9 cellular contexts compared by ENCODE assay signal in genomic region chr20:47568019-47568418, GRCh38.
DNase-seq lines count a peak whose midpoint lies in the region; ATAC-seq lines count a peak whose summit lies in the region.
"Had no signal": no experiment of that assay in that cellular context is flagged by ENCODE, and none has a peak within 500 bp of the region (broad histone marks: within the 10 kb centered on the region; RNA-seq: fewer than 3 reads in every experiment).

No MANE protein-coding gene starts in this region.

- no peaks in the 10 kb centered on the region for H3K27me3 Mint-ChIP-seq in stimulated activated naive CD8-positive, alpha-beta T cell treated with anti-CD3 and anti-CD28 coated beads, Interleukin-15, Interleukin-2, amounts not matched to agents 100 ng/mL and 50 ng/mL, for 24 hours
- no peaks in the 10 kb centered on the region for H3K27me3 Mint-ChIP-seq in activated T-helper 17 cell treated with anti-CD3 and anti-CD28 coated beads, Interleukin-2, amount 50 U/mL, for 72 hours

- no peaks in the 10 kb centered on the region for H3K9me3 Mint-ChIP-seq in stimulated activated naive CD8-positive, alpha-beta T cell treated with anti-CD3 and anti-CD28 coated beads, Interleukin-15, Interleukin-2, amounts not matched to agents 100 ng/mL and 50 ng/mL, for 24 hours
- peaks cover 4% of the 10 kb centered on the region for H3K9me3 Mint-ChIP-seq in activated T-helper 17 cell treated with anti-CD3 and anti-CD28 coated beads, Interleukin-2, amount 50 U/mL, for 72 hours

- ATAC-seq in stimulated activated naive CD8-positive, alpha-beta T cell treated with anti-CD3 and anti-CD28 coated beads, Interleukin-15, Interleukin-2, amounts not matched to agents 100 U/mL and 50 U/mL, for 24 hours, result no peak
- ATAC-seq in activated T-helper 17 cell treated with anti-CD3 and anti-CD28 coated beads, Interleukin-2, amount 50 U/mL, for 72 hours (replicated peaks), result no peak
- no peak for ATAC-seq in HG02852 (IDR thresholded peaks at IDR 0.05; ENCODE audit: unreplicated experiment)
- ATAC-seq in GM19395 (IDR thresholded peaks at IDR 0.05; ENCODE audit: unreplicated experiment), result no peak
- no peak for ATAC-seq in GM21529 (IDR thresholded peaks at IDR 0.05; ENCODE audit: unreplicated experiment)

- peaks cover 81% of the 10 kb centered on the region for H3K4me1 Mint-ChIP-seq in stimulated activated naive CD8-positive, alpha-beta T cell treated with anti-CD3 and anti-CD28 coated beads, Interleukin-15, Interleukin-2, amounts not matched to agents 100 ng/mL and 50 ng/mL, for 24 hours (ENCODE audit: low read depth)
- H3K4me1 Mint-ChIP-seq in activated T-helper 17 cell treated with anti-CD3 and anti-CD28 coated beads, Interleukin-2, amount 50 U/mL, for 72 hours, result peaks cover 30% of the 10 kb centered on the region

- peak overlapping the region; percentile 78 for H3K27ac Mint-ChIP-seq in stimulated activated naive CD8-positive, alpha-beta T cell treated with anti-CD3 and anti-CD28 coated beads, Interleukin-15, Interleukin-2, amounts not matched to agents 100 ng/mL and 50 ng/mL, for 24 hours
- peak overlapping the region; percentile 81 for H3K27ac Mint-ChIP-seq in activated T-helper 17 cell treated with anti-CD3 and anti-CD28 coated beads, Interleukin-2, amount 50 U/mL, for 72 hours

- DNase-seq in stimulated activated naive CD8-positive, alpha-beta T cell treated with anti-CD3 and anti-CD28 coated beads, Interleukin-15, Interleukin-2, amounts not matched to agents 100 U/mL and 50 U/mL, for 24 hours, result no peak
- DNase-seq in iris pigment epithelial cell (ENCODE audit: low read depth) (peak; percentile 84), UCSD-AML1 (lab: John Stamatoyannopoulos, UW; ENCODE audit: unreplicated experiment) (no peak)

- peaks cover 55% of the 10 kb centered on the region for H3K36me3 Mint-ChIP-seq in stimulated activated naive CD8-positive, alpha-beta T cell treated with anti-CD3 and anti-CD28 coated beads, Interleukin-15, Interleukin-2, amounts not matched to agents 100 ng/mL and 50 ng/mL, for 24 hours (ENCODE audit: low read depth)
- H3K36me3 Mint-ChIP-seq in activated T-helper 17 cell treated with anti-CD3 and anti-CD28 coated beads, Interleukin-2, amount 50 U/mL, for 72 hours (ENCODE audit: low read depth), result peaks cover 68% of the 10 kb centered on the region

- H3K4me3 Mint-ChIP-seq in stimulated activated naive CD8-positive, alpha-beta T cell treated with anti-CD3 and anti-CD28 coated beads, Interleukin-15, Interleukin-2, amounts not matched to agents 100 ng/mL and 50 ng/mL, for 24 hours, result no peak overlapping the region
- no peak overlapping the region for H3K4me3 Mint-ChIP-seq in activated T-helper 17 cell treated with anti-CD3 and anti-CD28 coated beads, Interleukin-2, amount 50 U/mL, for 72 hours
- H3K4me3 Mint-ChIP-seq: neural crest cell had no signal
